Comparison of ENCODE assay signal across 21 cellular contexts in the genomic region with DNA sequence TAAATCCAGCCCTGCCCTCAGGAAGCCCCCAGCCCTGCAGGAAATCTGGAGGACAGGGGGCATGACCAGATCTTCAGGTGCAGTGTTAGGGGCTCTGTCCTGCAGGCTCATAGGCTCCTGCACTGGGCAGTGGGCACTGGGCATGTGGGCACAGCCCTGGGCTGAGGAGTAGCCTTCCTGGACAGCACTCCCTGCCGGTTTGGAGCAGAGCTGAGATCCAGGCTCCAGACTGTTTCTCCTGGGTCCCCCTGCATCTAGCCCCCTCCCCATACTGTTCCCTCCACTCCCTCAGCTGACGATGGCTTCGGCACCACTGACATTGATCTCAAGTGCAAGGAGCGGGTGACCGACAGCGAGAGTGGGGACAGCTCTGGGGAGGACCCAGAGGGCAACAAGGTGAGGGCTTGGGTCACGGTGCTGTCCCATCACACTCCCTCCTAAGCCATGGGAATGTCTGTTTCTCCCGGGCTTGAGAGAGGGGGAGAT. TPM values are rescaled to one million over a fixed set of nuclear protein-coding genes. Genes with fewer than 3 reads are reported as not detected.
A peak's percentile ranks its signal among the peaks of the same experiment; 100 is the strongest.
DNase-seq lines count a peak whose midpoint lies in the region; TF ChIP-seq lines count a peak whose summit lies in the region.
"Had no signal": no experiment of that assay in that cellular context is flagged by ENCODE, and none has a peak within 500 bp of the region (broad histone marks: within the 10 kb centered on the region; RNA-seq: fewer than 3 reads in every experiment).

No MANE protein-coding gene starts in this region.

- no peak overlapping the region for H3K4me3 ChIP-seq in BLaER1
- H3K4me3 ChIP-seq in BLaER1 treated with 17β-estradiol and CSF1 and Interleukin-3, amounts not matched to agents 10 nM and 100 nM, result no peak overlapping the region
- no peak overlapping the region for H3K4me3 ChIP-seq in NT2/D1 (ENCODE audit: insufficient read length, low read depth)
- no peak overlapping the region for H3K4me3 ChIP-seq in sigmoid colon
- H3K4me3 ChIP-seq: GM23248, PC-9 had no signal

- intact Hi-C loops in sigmoid colon (cut with DNase I), result loop anchor here (10.0 kb wide), 1 partner anchor 155 kb away; a partner anchor contains a TSS

- H3K4me1 ChIP-seq in BLaER1 (peaks cover 73% of the 10 kb centered on the region), NT2/D1 (ENCODE audit: insufficient read depth, insufficient read length) (peaks cover 22% of the 10 kb centered on the region), sigmoid colon (peaks cover 0 to 25% (median 23%) of the 10 kb centered on the region in 4 donors)
- peaks cover 59 to 72% (median 69%) of the 10 kb centered on the region in 10 experiments for H3K4me1 ChIP-seq in BLaER1 treated with 17β-estradiol and CSF1 and Interleukin-3, amounts not matched to agents 10 nM and 100 nM

- TF ChIP-seq CTCF in neural crest cell (conservative IDR thresholded peaks at IDR 0.05), result no peak
- TF ChIP-seq CTCF in sigmoid colon (IDR thresholded peaks at IDR 0.05), result no peak

- H3K9ac ChIP-seq in BLaER1, result peak overlapping the region; percentile 37; the same call in 1 of the 2 replicates
- peak overlapping the region in 7 of 11 experiments; percentile 26 to 49 (median 43); a peak in 9 of 22 replicates for H3K9ac ChIP-seq in BLaER1 treated with 17β-estradiol and CSF1 and Interleukin-3, amounts not matched to agents 10 nM and 100 nM
- H3K9ac ChIP-seq in NT2/D1 (ENCODE audit: insufficient read length, low read depth), result peak overlapping the region; percentile 1
- H3K9ac ChIP-seq: GM23248, KMS-11 had no signal

- H3K27me3 ChIP-seq in BLaER1 (no peaks in the 10 kb centered on the region), NT2/D1 (ENCODE audit: insufficient read depth, insufficient read length) (no peaks in the 10 kb centered on the region), sigmoid colon (no peaks in the 10 kb centered on the region)
- H3K27me3 ChIP-seq in BLaER1 treated with 17β-estradiol and CSF1 and Interleukin-3, amounts not matched to agents 10 nM and 100 nM, result no peaks in the 10 kb centered on the region

- peak overlapping the region; percentile 80 for H3K4me2 ChIP-seq in BLaER1
- peak overlapping the region in 8 of 11 experiments; percentile 39 to 85 (median 68); a peak in 13 of 22 replicates for H3K4me2 ChIP-seq in BLaER1 treated with 17β-estradiol and CSF1 and Interleukin-3, amounts not matched to agents 10 nM and 100 nM
- H3K4me2 ChIP-seq: KMS-11, PC-9 had no signal

- peaks cover 79% of the 10 kb centered on the region for H3K36me3 ChIP-seq in BLaER1
- peaks cover 74 to 80% (median 80%) of the 10 kb centered on the region in 11 experiments for H3K36me3 ChIP-seq in BLaER1 treated with 17β-estradiol and CSF1 and Interleukin-3, amounts not matched to agents 10 nM and 100 nM
- H3K36me3 ChIP-seq in NT2/D1 (ENCODE audit: insufficient read depth, insufficient read length, low read length), result peaks cover 89% of the 10 kb centered on the region
- peaks cover 28 to 79% (median 69%) of the 10 kb centered on the region in 4 donors for H3K36me3 ChIP-seq in sigmoid colon

- H3K27ac Mint-ChIP-seq in neural crest cell (ENCODE audit: unreplicated experiment), result no peak overlapping the region

- peak overlapping the region; percentile 41 for H3K4me3 Mint-ChIP-seq in neural crest cell
- H3K4me3 Mint-ChIP-seq: CD14-positive monocyte, H9 had no signal

- H3K9me3 ChIP-seq in BLaER1 (no peaks in the 10 kb centered on the region), NT2/D1 (ENCODE audit: insufficient read depth, low read length) (no peaks in the 10 kb centered on the region), sigmoid colon (no peaks in the 10 kb centered on the region)
- H3K9me3 ChIP-seq in BLaER1 treated with 17β-estradiol and CSF1 and Interleukin-3, amounts not matched to agents 10 nM and 100 nM (replicated peaks in 1 of 11), result no peaks in the 10 kb centered on the region

- WGBS in sigmoid colon, 2 donors, result 91 to 92% methylated on average over 8 of the region's 8 CpGs

- peaks cover 98% of the 10 kb centered on the region for H4K20me1 ChIP-seq in BLaER1
- peaks cover 66 to 100% (median 95%) of the 10 kb centered on the region in 11 experiments for H4K20me1 ChIP-seq in BLaER1 treated with 17β-estradiol and CSF1 and Interleukin-3, amounts not matched to agents 10 nM and 100 nM

- H3K4me1 Mint-ChIP-seq in neural crest cell, result peaks cover 25% of the 10 kb centered on the region

- H3K27me3 Mint-ChIP-seq in neural crest cell (ENCODE audit: low read depth), result peaks cover 4% of the 10 kb centered on the region
- H3K27me3 Mint-ChIP-seq: IgD-negative memory B cell had no signal

- peaks cover 9% of the 10 kb centered on the region for H3K36me3 Mint-ChIP-seq in neural crest cell (ENCODE audit: low read depth)

- H3K9me3 Mint-ChIP-seq in neural crest cell, result no peaks in the 10 kb centered on the region
- H3K9me3 Mint-ChIP-seq: CD14-positive monocyte, H9, IgD-negative memory B cell had no signal

- no peak for TF ChIP-seq EP300 in sigmoid colon (IDR thresholded peaks at IDR 0.05)

- no peak for DNase-seq in NT2/D1 (ENCODE audit: low read depth, low spot score)
- DNase-seq in neural crest cell (ENCODE audit: low read depth, low spot score), result no peak
- no peak for DNase-seq in sigmoid colon
- DNase-seq in medulla oblongata (ENCODE audit: extremely low spot score), result no peak
- DNase-seq in CD1c-positive myeloid dendritic cell (ENCODE audit: extremely low spot score), result no peak
- DNase-seq: GM23248; H9; MM.1S; NCI-H2029; NCI-H446 treated with DMSO at 0.1 percent for 48 hours; NCI-H526; NCI-H82; NK-92 treated with Interleukin-12 subunit alpha and Interleukin-12 subunit beta, amount 100 ng/mL, for 24 hours; PC-9; RPMI8226; SHP77 treated with DMSO at 0.1 percent for 48 hours had no signal

- no peak for TF ChIP-seq POLR2A in sigmoid colon (IDR thresholded peaks at IDR 0.05)

- peak overlapping the region; percentile 52; the same call in 1 of the 2 replicates for H3K27ac ChIP-seq in BLaER1
- H3K27ac ChIP-seq in BLaER1 treated with 17β-estradiol and CSF1 and Interleukin-3, amounts not matched to agents 10 nM and 100 nM, result 0 out of 22 replicates have a peak overlapping the region, but pooled peaks of 1 of the 11 experiments have one; percentile 18
- H3K27ac ChIP-seq in sigmoid colon, result no peak overlapping the region
- H3K27ac ChIP-seq: GM23248, KMS-11, PC-9 had no signal

RNA-seq across cellular contexts. Expression of a gene that starts 12.3 kb away (rescaled TPM):
- total RNA-seq in neural crest cell (2.2 and 2.8 TPM in 2 replicates), sigmoid colon (not detected)
- under 1 TPM in 2 of 3 donors, not detected in 1; 0.69 to 0.79 TPM for polyA plus RNA-seq in sigmoid colon

RNA-seq across cellular contexts. Expression of a gene that starts 12.8 kb away (rescaled TPM):
- total RNA-seq in neural crest cell (166 and 173 TPM in 2 replicates), sigmoid colon (1 to 10 TPM; 5.6 to 8.6 (median 6.0) TPM)
- polyA plus RNA-seq in sigmoid colon, result 10 to 100 TPM; 27.0 to 44.3 (median 27.7) TPM

RNA-seq across cellular contexts. Expression of a gene that starts 20.5 kb away (rescaled TPM):
- total RNA-seq in neural crest cell (91.6 and 93.4 TPM in 2 replicates), sigmoid colon (10 to 100 TPM; 16.0 to 31.3 (median 24.9) TPM)
- 10 to 100 TPM in 2 of 3 donors, 1 to 10 TPM in 1; 8.4 to 42.1 (median 17.3) TPM for polyA plus RNA-seq in sigmoid colon

RNA-seq across cellular contexts. Expression of a gene that starts 23.5 kb away (rescaled TPM):
- total RNA-seq in neural crest cell (18.4 and 19.4 TPM in 2 replicates), sigmoid colon (1 to 10 TPM in 1 of 4 donors, under 1 TPM in 2, not detected in 1; 0.54 to 4.4 (median 0.71) TPM)
- polyA plus RNA-seq in sigmoid colon, result under 1 TPM in 1 of 3 donors, not detected in 2; 0.58 TPM
- total RNA-seq: GM23248 had no signal
- polyA plus RNA-seq: CD14-positive monocyte, GM23248, IgD-negative memory B cell had no signal

RNA-seq across cellular contexts. Expression of a gene that starts 34.7 kb away (rescaled TPM):
- total RNA-seq in neural crest cell, result 102 and 105 TPM in 2 replicates
- 10 to 100 TPM; 18.9 to 39.3 (median 25.6) TPM for total RNA-seq in sigmoid colon
- 10 to 100 TPM; 18.6 to 42.8 (median 23.6) TPM for polyA plus RNA-seq in sigmoid colon

Comparison
In these comparisons a context has a peak if more than half of its experiments do, and no peak if none do; other contexts are left out.
1. RNA of a gene that starts 12.8 kb away (total RNA-seq): 166 to 173 TPM in neural crest cell; 5.6 to 8.6 TPM in sigmoid colon; every median in the first group is over 10 times any median in the second.
2. Peak in every context shown above with its lines, with median percentiles within 50 percentile points of each other: H3K9ac ChIP-seq.